Comparison of ENCODE assay signal across 9 cellular contexts in genomic region chr10:110803239-110803593, GRCh38.
DNase-seq lines count a peak whose midpoint lies in the region; ATAC-seq and TF ChIP-seq lines count a peak whose summit lies in the region.
"Had no signal": no experiment of that assay in that cellular context is flagged by ENCODE, and none has a peak within 500 bp of the region (broad histone marks: within the 10 kb centered on the region; RNA-seq: fewer than 3 reads in every experiment).

No MANE protein-coding gene starts in this region.

- POLR2A ChIA-PET in PC-3 (lab: Charles Lee; ENCODE audit: unreplicated experiment), result interaction anchor here (0.6 to 0.8 kb wide), 2 partner anchors 116 to 187 kb away, joined by 3 read pairs; partner anchors contain the start of genes BBIP1 and SHOC2

- no peaks in the 10 kb centered on the region for H3K9me2 ChIP-seq in PC-3 (replicated peaks; ENCODE audit: low read length)

- H3K36me3 Mint-ChIP-seq in T-helper 2 cell treated with Interferon-gamma antibody and Interleukin-4, amounts not matched to agents 5 μg/mL and 100 μg/mL, for 36 hours (ENCODE audit: low read depth), result no peaks in the 10 kb centered on the region

- H3K27ac ChIP-seq in PC-3 (ENCODE audit: low read length), result no peak overlapping the region

- no peak overlapping the region for H3K9ac ChIP-seq in skeletal muscle satellite cell (ENCODE audit: low read depth, low read length)
- H3K9ac ChIP-seq in PC-3 (ENCODE audit: low read length), result no peak overlapping the region

- peak overlapping the region; percentile 62 for H3K4me3 Mint-ChIP-seq in T-helper 2 cell treated with Interferon-gamma antibody and Interleukin-4, amounts not matched to agents 5 μg/mL and 100 μg/mL, for 36 hours
- H3K4me3 Mint-ChIP-seq: neural crest cell had no signal

- no TSS peak for BruUV-seq in PC-3 (replicated peaks; lab: Mats Ljungman, UMichigan)

- no peak for TF ChIP-seq CTCF in PC-3 (conservative IDR thresholded peaks at IDR 0.05; ENCODE audit: low read depth, low read length)

- no peaks in the 10 kb centered on the region for H3K79me2 ChIP-seq in PC-3 (ENCODE audit: low read length)

- ATAC-seq in GM18873 (IDR thresholded peaks at IDR 0.05; ENCODE audit: low FRiP score, unreplicated experiment) (peak; percentile 61), HG02759 (IDR thresholded peaks at IDR 0.05; ENCODE audit: unreplicated experiment) (peak; percentile 66), PC-3 (no peak), HG02840 (IDR thresholded peaks at IDR 0.05; ENCODE audit: low FRiP score, unreplicated experiment) (no peak)

- H3K36me3 ChIP-seq in skeletal muscle satellite cell (ENCODE audit: insufficient read depth, low read length) (no peaks in the 10 kb centered on the region), PC-3 (ENCODE audit: low read depth, low read length) (no peaks in the 10 kb centered on the region)

- intact Hi-C loops in PC-3 (cut with micrococcal nuclease), result loop anchor here (5.0 kb wide), 1 partner anchor 56 kb away; no protein-coding TSS in a partner anchor

- no peaks in the 10 kb centered on the region for H3F3A ChIP-seq in PC-3 (ENCODE audit: low read length, unreplicated experiment)

- peak overlapping the region; percentile 83 for H3K27ac Mint-ChIP-seq in T-helper 2 cell treated with Interferon-gamma antibody and Interleukin-4, amounts not matched to agents 5 μg/mL and 100 μg/mL, for 36 hours

- H3K4me3 ChIP-seq in skeletal muscle satellite cell (ENCODE audit: low read length) (no peak overlapping the region), PC-3 (ENCODE audit: low read length) (no peak overlapping the region)

- H3K4me2 ChIP-seq in skeletal muscle satellite cell (ENCODE audit: low read length) (peak overlapping the region; percentile 67), PC-3 (ENCODE audit: low read length) (no peak overlapping the region)

- H4K20me1 ChIP-seq in PC-3 (ENCODE audit: low read length), result no peaks in the 10 kb centered on the region

- no peak overlapping the region for H2AFZ ChIP-seq in PC-3 (ENCODE audit: low read length)

- no peaks in the 10 kb centered on the region for H3K27me3 Mint-ChIP-seq in T-helper 2 cell treated with Interferon-gamma antibody and Interleukin-4, amounts not matched to agents 5 μg/mL and 100 μg/mL, for 36 hours (ENCODE audit: low read depth)

- no peaks in the 10 kb centered on the region for H3K9me3 Mint-ChIP-seq in T-helper 2 cell treated with Interferon-gamma antibody and Interleukin-4, amounts not matched to agents 5 μg/mL and 100 μg/mL, for 36 hours
- H3K9me3 Mint-ChIP-seq: neural crest cell had no signal

- CTCF ChIA-PET in PC-3 (lab: Charles Lee), result interaction anchor here (0.6 kb wide), 1 partner anchor 94 kb away, joined by 3 read pairs; no protein-coding TSS in a partner anchor

- H3K27me3 ChIP-seq in skeletal muscle satellite cell (ENCODE audit: control insufficient read depth, insufficient read depth, low read length) (peaks cover 9% of the 10 kb centered on the region), PC-3 (ENCODE audit: low read length) (no peaks in the 10 kb centered on the region)

- no peak for DNase-seq in T-helper 2 cell treated with Interferon-gamma antibody and Interleukin-4, amounts not matched to agents 5 μg/mL and 100 μg/mL, for 36 hours (ENCODE audit: low spot score)
- DNase-seq in retina, result no peak
- DNase-seq in PC-3, result no peak
- DNase-seq in NCI-H345 treated with DMSO at 0.1 percent for 48 hours (lab: John Stamatoyannopoulos, UW; ENCODE audit: unreplicated experiment), result no peak

- peaks cover 45% of the 10 kb centered on the region for H3K4me1 Mint-ChIP-seq in T-helper 2 cell treated with Interferon-gamma antibody and Interleukin-4, amounts not matched to agents 5 μg/mL and 100 μg/mL, for 36 hours (ENCODE audit: low read depth)

- no peaks in the 10 kb centered on the region for H3K9me3 ChIP-seq in skeletal muscle satellite cell (replicated peaks; ENCODE audit: low read length)
- no peaks in the 10 kb centered on the region for H3K9me3 ChIP-seq in PC-3 (ENCODE audit: low read length)

- H3K4me1 ChIP-seq in skeletal muscle satellite cell (ENCODE audit: control insufficient read depth, insufficient read depth, low read length) (peaks cover 26% of the 10 kb centered on the region), PC-3 (ENCODE audit: insufficient read depth, low read length) (no peaks in the 10 kb centered on the region; the same call in 1 of the 2 replicates)

Comparison
In these comparisons a context has a peak if more than half of its experiments do, and no peak if none do; other contexts are left out.
1. ATAC-seq: peak in GM18873 (single experiment) and HG02759 (single experiment); none in PC-3 (single experiment) and HG02840 (single experiment).